ENCODE assay signal across 20 cellular contexts in genomic region chr2:212665948-212666347, GRCh38.
DNase-seq lines count a peak whose midpoint lies in the region; ATAC-seq and TF ChIP-seq lines count a peak whose summit lies in the region.
"Had no signal": no experiment of that assay in that cellular context is flagged by ENCODE, and none has a peak within 500 bp of the region (broad histone marks: within the 10 kb centered on the region; RNA-seq: fewer than 3 reads in every experiment).

No MANE protein-coding gene starts in this region.

- no peaks in the 10 kb centered on the region for H3F3A ChIP-seq in GM23338 (replicated peaks; ENCODE audit: low read depth)

- H3K36me3 Mint-ChIP-seq in GM23338 (ENCODE audit: low read depth): no peaks in the 10 kb centered on the region
- H3K36me3 Mint-ChIP-seq: CD8-positive, alpha-beta T cell; IgD-negative memory B cell had no signal

- no peaks in the 10 kb centered on the region for H3K27me3 ChIP-seq in A673 (replicated peaks; ENCODE audit: insufficient read depth, low read depth, low read length, poor library complexity)
- no peaks in the 10 kb centered on the region for H3K27me3 ChIP-seq in GM23338 (ENCODE audit: insufficient read depth)
- H3K27me3 ChIP-seq in adrenal gland: no peaks in the 10 kb centered on the region
- H3K27me3 ChIP-seq: MG63 had no signal

- H4K20me1 ChIP-seq in GM23338 (replicated peaks; ENCODE audit: insufficient read depth): no peaks in the 10 kb centered on the region

- no peaks in the 10 kb centered on the region for H3K36me3 ChIP-seq in A673 (ENCODE audit: insufficient read depth, low read length, poor library complexity, severe bottlenecking)
- no peaks in the 10 kb centered on the region for H3K36me3 ChIP-seq in GM23338 (ENCODE audit: insufficient read depth)
- H3K36me3 ChIP-seq in adrenal gland (replicated peaks in 1 of 2): no peaks in the 10 kb centered on the region
- H3K36me3 ChIP-seq: MG63 had no signal

- H3K9me3 ChIP-seq in A673 (ENCODE audit: low read depth, low read length, poor library complexity, severe bottlenecking): no peaks in the 10 kb centered on the region
- H3K9me3 ChIP-seq in adrenal gland (replicated peaks in 1 of 3): no peaks in the 10 kb centered on the region
- H3K9me3 ChIP-seq: MG63 had no signal

- POLR2A ChIA-PET in A673 (lab: Charles Lee; ENCODE audit: low non-redundant PET): no interaction called here

- CTCF ChIA-PET in A673 (lab: Charles Lee): no interaction called here

- H3K4me1 ChIP-seq in A673 (ENCODE audit: insufficient read depth, low read length, poor library complexity, severe bottlenecking) (no peaks in the 10 kb centered on the region), GM23338 (ENCODE audit: insufficient read depth) (no peaks in the 10 kb centered on the region), adrenal gland (replicated peaks in 1 of 2) (no peaks in the 10 kb centered on the region)

- no peak overlapping the region for H2AFZ ChIP-seq in GM23338

- WGBS in adrenal gland, 4 donors: 63 to 79% (median 70%) methylated on average over 1 of the region's 1 CpG

- no peaks in the 10 kb centered on the region for H3K27me3 Mint-ChIP-seq in GM23338 (ENCODE audit: insufficient read depth, low read depth, poor library complexity)
- H3K27me3 Mint-ChIP-seq: IgD-negative memory B cell had no signal

- H3K79me2 ChIP-seq in GM23338 (replicated peaks; ENCODE audit: insufficient read depth): no peaks in the 10 kb centered on the region

- intact Hi-C loops in A673 (cut with micrococcal nuclease; ENCODE audit: unreplicated experiment): no loop called here
- intact Hi-C loops in adrenal gland (cut with DNase I): no loop called here

- no peaks in the 10 kb centered on the region for H3K9me2 ChIP-seq in GM23338 (ENCODE audit: insufficient read depth)

- H3K4me3 ChIP-seq in A673 (ENCODE audit: low read depth, low read length, poor library complexity, severe bottlenecking): no peak overlapping the region
- H3K4me3 ChIP-seq in fibroblast of mammary gland (ENCODE audit: control insufficient read depth, low read depth, low read length): no peak overlapping the region
- no peak overlapping the region for H3K4me3 ChIP-seq in GM23338
- H3K4me3 ChIP-seq in adrenal gland: no peak overlapping the region
- H3K4me3 ChIP-seq: MG63 had no signal

- no peak for TF ChIP-seq CTCF in A673 (conservative IDR thresholded peaks at IDR 0.05; ENCODE audit: low read depth, low read length)
- TF ChIP-seq CTCF in fibroblast of mammary gland (conservative IDR thresholded peaks at IDR 0.05; ENCODE audit: control insufficient read depth, insufficient read depth, low read depth, low read length): no peak
- no peak for TF ChIP-seq CTCF in GM23338 (conservative IDR thresholded peaks at IDR 0.05; ENCODE audit: low read depth in 2 of 2)
- no peak for TF ChIP-seq CTCF in adrenal gland (IDR thresholded peaks at IDR 0.05)

- no peaks in the 10 kb centered on the region for H3K4me1 Mint-ChIP-seq in GM23338

- no peak for ATAC-seq in GM23338
- ATAC-seq: CD8-positive, alpha-beta T cell had no signal

- no peak for TF ChIP-seq POLR2A in adrenal gland (IDR thresholded peaks at IDR 0.05)

- DNase-seq in A673 (ENCODE audit: low spot score): peak; percentile 11
- peak; percentile 6 for DNase-seq in Daoy (ENCODE audit: low read depth)
- DNase-seq in NCI-H69 (lab: John Stamatoyannopoulos, UW): peak; percentile 84
- DNase-seq in fibroblast of mammary gland (ENCODE audit: low read depth): peak; percentile 3
- no peak for DNase-seq in GM23338 (ENCODE audit: low spot score)
- no peak for DNase-seq in adrenal gland
- no peak for DNase-seq in NOMO-1 treated with dmso at 0.1 percent for 144 hours (lab: John Stamatoyannopoulos, UW; ENCODE audit: unreplicated experiment)
- DNase-seq: AML-193; C1 segment of cervical spinal cord; Calu3; CD8-positive, alpha-beta T cell; DMS153; GDM1; Karpas-422; MG63; NCI-H1930; NCI-H526 treated with DMSO at 0.1 percent for 48 hours; Right ventricle myocardium superior had no signal

- BruUV-seq in A673 (replicated peaks; lab: Mats Ljungman, UMichigan): no TSS peak

- H3K4me3 Mint-ChIP-seq in GM23338: no peak overlapping the region
- H3K4me3 Mint-ChIP-seq: CD8-positive, alpha-beta T cell; IgD-negative memory B cell; T-helper 1 cell treated with Interleukin-12 subunit alpha and Interleukin-12 subunit beta and Interleukin-4 antibody, amounts not matched to agents 30 μg/mL and 1 μg/mL, for 36 hours had no signal

- no peak overlapping the region for H3K27ac Mint-ChIP-seq in GM23338
- H3K27ac Mint-ChIP-seq: CD8-positive, alpha-beta T cell; IgD-negative memory B cell; T-helper 1 cell treated with Interleukin-12 subunit alpha and Interleukin-12 subunit beta and Interleukin-4 antibody, amounts not matched to agents 30 μg/mL and 1 μg/mL, for 36 hours had no signal

- no peaks in the 10 kb centered on the region for H3K9me3 Mint-ChIP-seq in GM23338
- H3K9me3 Mint-ChIP-seq: CD8-positive, alpha-beta T cell; IgD-negative memory B cell; T-helper 1 cell treated with Interleukin-12 subunit alpha and Interleukin-12 subunit beta and Interleukin-4 antibody, amounts not matched to agents 30 μg/mL and 1 μg/mL, for 36 hours had no signal

- H3K27ac ChIP-seq in A673 (ENCODE audit: low read depth, low read length, poor library complexity, severe bottlenecking) (no peak overlapping the region), GM23338 (ENCODE audit: low read depth) (no peak overlapping the region), adrenal gland (no peak overlapping the region)

- H3K4me2 ChIP-seq in GM23338: no peak overlapping the region

TF ChIP-seq in GM23338, 12 proteins besides CTCF, POLR2A, EP300 and RAD21:
- TF ChIP-seq POLR2AphosphoS5 (IDR thresholded peaks at IDR 0.05; ENCODE audit: low read depth) (no peak), ZNF114 (CRISPR knock-in tag; IDR thresholded peaks at IDR 0.05) (no peak), ZNF331 (CRISPR knock-in tag; IDR thresholded peaks at IDR 0.05; ENCODE audit: low read depth) (no peak), JUNB (IDR thresholded peaks at IDR 0.05; ENCODE audit: unreplicated experiment) (no peak), REST (IDR thresholded peaks at IDR 0.05; ENCODE audit: unreplicated experiment) (no peak), NANOG (IDR thresholded peaks at IDR 0.05; ENCODE audit: borderline replicate concordance) (no peak)

Comparison
In these comparisons a context has a peak if more than half of its experiments do, and no peak if none do; other contexts are left out.
1. DNase-seq: peak in A673 (single experiment), Daoy (single experiment), NCI-H69 (single experiment) and fibroblast of mammary gland (single experiment); none in GM23338 (single experiment), adrenal gland (0 of 7) and NOMO-1 treated with dmso at 0.1 percent for 144 hours (single experiment).